Comparison of ENCODE assay signal across 15 cellular contexts in the genomic region with DNA sequence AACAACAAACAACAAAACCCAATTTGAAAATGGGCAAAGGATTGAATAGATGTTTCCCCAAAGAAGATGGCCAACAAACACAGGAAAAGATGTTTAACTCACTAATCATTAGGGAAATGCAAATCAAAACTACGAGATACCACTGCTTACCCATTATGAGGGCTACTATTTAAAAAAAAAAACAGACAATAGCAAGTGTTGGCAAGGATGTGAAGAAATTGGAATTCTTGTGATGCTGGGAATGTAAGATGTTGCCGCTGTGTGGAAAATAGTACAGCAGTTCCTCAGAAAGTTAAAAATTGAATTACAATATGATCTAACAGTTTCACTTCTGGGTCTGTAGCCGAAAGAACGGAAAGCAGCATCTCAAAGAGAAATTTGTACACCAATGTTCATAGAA.
"Had no signal": no experiment of that assay in that cellular context is flagged by ENCODE, and none has a peak within 500 bp of the region (broad histone marks: within the 10 kb centered on the region; RNA-seq: fewer than 3 reads in every experiment).

No MANE protein-coding gene starts in this region.

- H3K4me2 ChIP-seq: hepatocyte, neural progenitor cell had no signal

- H3K79me2 ChIP-seq: hepatocyte, parathyroid adenoma had no signal

- H3K9ac ChIP-seq: neural progenitor cell, parathyroid adenoma had no signal

- DNase-seq: activated naive CD4-positive, alpha-beta T cell; amygdala; brain microvascular endothelial cell; cerebellar nuclear complex; dorsolateral prefrontal cortex; left ventricle myocardium superior; small intestine; T-helper 9 cell; thyroid gland had no signal

- H3K4me1 ChIP-seq: parathyroid adenoma had no signal

- H3K9me3 Mint-ChIP-seq: activated T-helper 1 cell treated with anti-CD3 and anti-CD28 coated beads, Interleukin-12 subunit alpha, Interleukin-12 subunit beta, Interleukin-2, Interleukin-4 antibody, amounts not matched to agents 30 ng/mL and 10 ng/mL and 1 ng/mL, durations not matched to agents 14 hours and 24 hours and 36 hours had no signal

- H3K27me3 ChIP-seq: brain microvascular endothelial cell, dorsolateral prefrontal cortex, hepatocyte, neural progenitor cell, thyroid gland had no signal

- FAIRE-seq: kidney, small intestine, urothelium cell line had no signal

- H2AFZ ChIP-seq: hepatocyte, neural progenitor cell, parathyroid adenoma had no signal

- H3K27ac Mint-ChIP-seq: activated T-helper 1 cell treated with anti-CD3 and anti-CD28 coated beads, Interleukin-12 subunit alpha, Interleukin-12 subunit beta, Interleukin-2, Interleukin-4 antibody, amounts not matched to agents 30 ng/mL and 10 ng/mL and 1 ng/mL, durations not matched to agents 14 hours and 24 hours and 36 hours; neural progenitor cell had no signal

- H3K36me3 ChIP-seq: brain microvascular endothelial cell, neural progenitor cell, thyroid gland had no signal

- H3K9me3 ChIP-seq: thyroid gland had no signal

- H3K27ac ChIP-seq: brain microvascular endothelial cell, dorsolateral prefrontal cortex, hepatocyte, neural progenitor cell, parathyroid adenoma, thyroid gland had no signal

- H3K4me3 Mint-ChIP-seq: activated T-helper 1 cell treated with anti-CD3 and anti-CD28 coated beads, Interleukin-12 subunit alpha, Interleukin-12 subunit beta, Interleukin-2, Interleukin-4 antibody, amounts not matched to agents 30 ng/mL and 10 ng/mL and 1 ng/mL, durations not matched to agents 14 hours and 24 hours and 36 hours; neural progenitor cell had no signal

- ATAC-seq: left ventricle myocardium superior had no signal

- H3K4me3 ChIP-seq: dorsolateral prefrontal cortex, hepatocyte, neural progenitor cell, thyroid gland had no signal
